8 cellular contexts compared by ENCODE assay signal in the genomic region with DNA sequence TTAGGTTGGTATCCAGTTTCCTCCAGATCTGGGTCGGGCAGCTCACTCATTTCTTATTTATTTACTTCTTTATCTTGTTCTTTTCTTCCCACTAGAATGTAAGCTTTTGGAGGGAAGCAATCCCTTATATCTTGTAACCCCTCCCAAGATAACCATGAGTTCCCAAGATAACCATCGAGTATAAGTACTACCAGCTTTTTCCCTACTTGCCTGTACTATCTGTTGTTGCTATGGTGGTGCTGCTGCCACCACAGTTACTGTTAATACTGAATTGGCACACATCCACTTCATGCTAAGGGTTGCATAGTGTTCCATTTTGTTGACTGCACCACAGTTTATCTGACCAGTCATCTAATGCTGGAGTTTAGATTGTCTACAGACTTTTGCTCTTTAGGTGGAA.
"Had no signal": no experiment of that assay in that cellular context is flagged by ENCODE, and none has a peak within 500 bp of the region (broad histone marks: within the 10 kb centered on the region; RNA-seq: fewer than 3 reads in every experiment).

No MANE protein-coding gene starts in this region.

- DNase-seq: H9, HCEC 1CT, IMR-90, KBM-7 had no signal

- H2AFZ ChIP-seq: GM23338 had no signal

- FAIRE-seq: H1, H54 had no signal

- H3K4me2 ChIP-seq: GM23338 had no signal

- H3K4me3 ChIP-seq: GM23338 had no signal

- H3K27ac ChIP-seq: HL-60 had no signal

- ATAC-seq: GM23338 had no signal
